ENCODE assay signal across 18 cellular contexts in genomic region chr12:105032703-105033357, GRCh38.
"Had no signal": no experiment of that assay in that cellular context is flagged by ENCODE, and none has a peak within 500 bp of the region (broad histone marks: within the 10 kb centered on the region; RNA-seq: fewer than 3 reads in every experiment).

No MANE protein-coding gene starts in this region.

- H3K27ac Mint-ChIP-seq: T-helper 1 cell treated with Interleukin-12 subunit alpha and Interleukin-12 subunit beta and Interleukin-4 antibody, amounts not matched to agents 30 μg/mL and 1 μg/mL, for 36 hours had no signal

- ATAC-seq: esophagus mucosa; heart right ventricle; left ventricle myocardium superior; pancreas; SK-N-SH treated with all-trans-retinoic acid at 6 μM for 48 hours; stimulated activated naive CD8-positive, alpha-beta T cell treated with anti-CD3 and anti-CD28 coated beads, Interleukin-15, Interleukin-2, amounts not matched to agents 100 U/mL and 50 U/mL, for 24 hours; upper lobe of right lung had no signal

- FAIRE-seq: frontal cortex, pancreas had no signal

- H3K9me3 ChIP-seq: adrenal gland, heart right ventricle, pancreas, suprapubic skin, upper lobe of right lung had no signal

- H3K36me3 ChIP-seq: adrenal gland, upper lobe of right lung had no signal

- H3K4me1 ChIP-seq: adrenal gland, suprapubic skin, upper lobe of right lung had no signal

- H3K27me3 ChIP-seq: adrenal gland, dorsolateral prefrontal cortex, heart right ventricle, pancreas, suprapubic skin, upper lobe of right lung had no signal

- DNase-seq: activated CD4-positive, alpha-beta T cell treated with anti-CD3 and anti-CD28 coated beads, Interleukin-2, amount 50 U/mL, for 4 hours; activated CD4-positive, CD25-positive, alpha-beta regulatory T cell; activated T-cell treated with anti-CD3 and anti-CD28 coated beads, Interleukin-2, amount 50 U/mL, for 48 hours; adrenal gland; dorsolateral prefrontal cortex; heart right ventricle; left ventricle myocardium superior; mesendoderm; pancreas; stimulated activated CD4-positive, alpha-beta T cell treated with anti-CD3 and anti-CD28 coated beads, Interleukin-2, amount 100 ng/mL, for 48 hours; stimulated activated naive CD8-positive, alpha-beta T cell treated with anti-CD3 and anti-CD28 coated beads, Interleukin-15, Interleukin-2, amounts not matched to agents 100 U/mL and 50 U/mL, for 24 hours; upper lobe of right lung had no signal

- H3K27ac ChIP-seq: dorsolateral prefrontal cortex, heart right ventricle, pancreas, suprapubic skin, upper lobe of right lung had no signal

- H3K9me3 Mint-ChIP-seq: neural crest cell; T-helper 1 cell treated with Interleukin-12 subunit alpha and Interleukin-12 subunit beta and Interleukin-4 antibody, amounts not matched to agents 30 μg/mL and 1 μg/mL, for 36 hours had no signal

- H3K4me3 Mint-ChIP-seq: neural crest cell; T-helper 1 cell treated with Interleukin-12 subunit alpha and Interleukin-12 subunit beta and Interleukin-4 antibody, amounts not matched to agents 30 μg/mL and 1 μg/mL, for 36 hours had no signal

- H3K4me3 ChIP-seq: adrenal gland, dorsolateral prefrontal cortex, heart right ventricle, pancreas, suprapubic skin, upper lobe of right lung had no signal
